12 cellular contexts compared by ENCODE assay signal in the genomic region with DNA sequence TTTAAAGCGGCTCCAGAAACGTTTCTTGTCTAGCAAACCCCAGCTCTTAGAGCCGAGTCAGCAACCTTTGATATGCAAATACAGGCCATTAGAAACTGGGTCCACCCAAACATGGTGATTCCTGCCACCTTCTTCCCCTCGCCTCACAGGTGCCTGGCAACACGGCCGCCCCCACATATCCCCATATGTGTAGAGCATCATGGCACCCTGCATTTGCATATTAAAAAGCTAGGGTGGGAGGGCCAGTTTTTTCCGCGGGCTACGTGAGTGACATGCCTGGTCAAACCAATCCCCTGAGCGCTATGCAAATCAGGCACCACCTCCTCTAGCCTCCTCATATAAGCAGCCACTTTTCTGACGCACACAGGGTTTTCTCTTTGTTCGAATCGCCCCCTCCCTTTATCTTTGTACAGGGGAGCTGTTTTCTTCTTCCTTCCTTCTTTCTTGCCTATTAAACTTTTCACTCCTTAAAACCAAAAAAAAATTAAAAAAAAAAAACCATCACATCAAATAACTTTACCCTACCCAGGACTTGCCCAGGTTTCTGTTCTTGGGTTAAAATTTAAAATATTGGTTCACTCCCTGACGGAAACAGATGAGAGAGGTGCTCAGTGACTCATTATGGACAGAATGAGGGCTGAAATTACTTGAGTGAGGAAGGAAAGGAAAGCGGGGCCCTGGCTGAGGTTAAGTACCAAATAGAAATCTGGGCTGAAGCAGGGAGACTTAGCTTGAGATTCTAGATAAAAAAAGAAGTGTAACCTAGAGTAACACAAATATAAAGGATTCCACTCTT. TPM values are rescaled to one million over a fixed set of nuclear protein-coding genes. Genes with fewer than 3 reads are reported as not detected.
DNase-seq lines count a peak whose midpoint lies in the region; ATAC-seq and TF ChIP-seq lines count a peak whose summit lies in the region.
"Had no signal": no experiment of that assay in that cellular context is flagged by ENCODE, and none has a peak within 500 bp of the region (broad histone marks: within the 10 kb centered on the region; RNA-seq: fewer than 3 reads in every experiment).

No MANE protein-coding gene starts in this region.

- POLR2A ChIA-PET in CD8-positive, alpha-beta T cell (lab: Charles Lee) = interaction anchor here (1.4 to 3.6 kb wide), 7 partner anchors 9 to 86 kb away, joined by 3 to 20 read pairs (median 4); partner anchors contain the start of gene STK17A
- POLR2A ChIA-PET in naive thymus-derived CD8-positive, alpha-beta T cell (lab: Charles Lee) = interaction anchor here (0.7 to 2.4 kb wide), 8 partner anchors 9 to 86 kb away, joined by 3 to 17 read pairs (median 6); partner anchors contain the start of gene STK17A

- no peak for TF ChIP-seq CTCF in CD8-positive, alpha-beta T cell (IDR thresholded peaks at IDR 0.05)
- no peak for TF ChIP-seq CTCF in prostate gland (IDR thresholded peaks at IDR 0.05)

- H3K27ac ChIP-seq in CD8-positive, alpha-beta T cell (ENCODE audit: low read depth, low read length) = peak overlapping the region; percentile 33
- no peak overlapping the region for H3K27ac ChIP-seq in prostate gland
- H3K27ac ChIP-seq: BLaER1 treated with 17β-estradiol and CSF1 and Interleukin-3, amounts not matched to agents 10 nM and 100 nM; testis had no signal

- H3K9me3 ChIP-seq in CD8-positive, alpha-beta T cell (ENCODE audit: low read length) = no peaks in the 10 kb centered on the region
- no peaks in the 10 kb centered on the region for H3K9me3 ChIP-seq in prostate gland
- H3K9me3 ChIP-seq: testis had no signal

- intact Hi-C loops in CD8-positive, alpha-beta T cell (cut with DNase I, micrococcal nuclease) = loop anchor here in 1 of 2 experiments (1.0 kb wide), 3 partner anchors 11 to 86 kb away; partner anchors contain the start of gene STK17A
- intact Hi-C loops in prostate gland (cut with DNase I) = no loop called here

- TF ChIP-seq POLR2A in prostate gland (IDR thresholded peaks at IDR 0.05) = no peak

- H3K27ac Mint-ChIP-seq in CD8-positive, alpha-beta T cell = peak overlapping the region; percentile 73
- peak overlapping the region; percentile 63 to 90 (median 88) for H3K27ac Mint-ChIP-seq in naive thymus-derived CD8-positive, alpha-beta T cell

- H3K4me3 ChIP-seq in CD8-positive, alpha-beta T cell (ENCODE audit: low read depth, low read length) = no peak overlapping the region
- no peak overlapping the region for H3K4me3 ChIP-seq in prostate gland
- H3K4me3 ChIP-seq: testis had no signal

- H3K36me3 Mint-ChIP-seq in CD8-positive, alpha-beta T cell = peaks cover 29% of the 10 kb centered on the region
- peaks cover 18 to 40% (median 21%) of the 10 kb centered on the region in 3 donors for H3K36me3 Mint-ChIP-seq in naive thymus-derived CD8-positive, alpha-beta T cell

- peaks cover 76% of the 10 kb centered on the region for H3K4me1 Mint-ChIP-seq in CD8-positive, alpha-beta T cell (ENCODE audit: low read depth)
- H3K4me1 Mint-ChIP-seq in naive thymus-derived CD8-positive, alpha-beta T cell = peaks cover 26 to 84% (median 76%) of the 10 kb centered on the region in 4 donors

- H3K27me3 ChIP-seq in CD8-positive, alpha-beta T cell (ENCODE audit: insufficient read depth, low read length) = no peaks in the 10 kb centered on the region
- no peaks in the 10 kb centered on the region for H3K27me3 ChIP-seq in prostate gland (replicated peaks; ENCODE audit: insufficient read depth)
- H3K27me3 ChIP-seq: BLaER1 treated with 17β-estradiol and CSF1 and Interleukin-3, amounts not matched to agents 10 nM and 100 nM; testis had no signal

- no peaks in the 10 kb centered on the region for H3K36me3 ChIP-seq in CD8-positive, alpha-beta T cell (ENCODE audit: insufficient read depth, low read length)
- no peaks in the 10 kb centered on the region for H3K36me3 ChIP-seq in prostate gland

- peak in 5 of 7 experiments; percentile 34 to 81 (median 61) for DNase-seq in CD8-positive, alpha-beta T cell
- DNase-seq in T follicular helper cell (ENCODE audit: low read depth) (peak; percentile 77), NCI-H510A (lab: John Stamatoyannopoulos, UW) (no peak), prostate gland (ENCODE audit: low spot score) (no peak)
- DNase-seq in activated naive CD4-positive, alpha-beta T cell treated with Interleukin-2 at 50 U/mL for 16 hours = peak; percentile 86
- peak in 8 of 10 donors; percentile 43 to 77 (median 55) for DNase-seq in naive thymus-derived CD8-positive, alpha-beta T cell
- DNase-seq: mammary epithelial cell, NCI-H1694 treated with DMSO at 0.1 percent for 48 hours, testis had no signal

- WGBS in prostate gland = 87% methylated on average over 15 of the region's 15 CpGs

- H3K4me3 Mint-ChIP-seq in CD8-positive, alpha-beta T cell = peak overlapping the region; percentile 66
- peak overlapping the region; percentile 47 to 81 (median 68) for H3K4me3 Mint-ChIP-seq in naive thymus-derived CD8-positive, alpha-beta T cell

- H3K4me1 ChIP-seq in CD8-positive, alpha-beta T cell (ENCODE audit: insufficient read depth, low read length) = peaks cover 40% of the 10 kb centered on the region
- H3K4me1 ChIP-seq in prostate gland (replicated peaks) = no peaks in the 10 kb centered on the region

- H3K9me3 Mint-ChIP-seq in CD8-positive, alpha-beta T cell = peaks cover 21% of the 10 kb centered on the region
- H3K9me3 Mint-ChIP-seq in naive thymus-derived CD8-positive, alpha-beta T cell = peaks cover 0 to 17% (median 5%) of the 10 kb centered on the region in 9 donors

- CTCF ChIA-PET in CD8-positive, alpha-beta T cell (lab: Charles Lee) = interaction anchor here (1.2 to 2.5 kb wide), 3 partner anchors 11 to 87 kb away, joined by 3 to 16 read pairs (median 7); partner anchors contain the start of gene STK17A

- peak; percentile 76 for ATAC-seq in CD8-positive, alpha-beta T cell
- peak; percentile 78 to 83 for ATAC-seq in naive thymus-derived CD8-positive, alpha-beta T cell
- ATAC-seq in GM19455 (IDR thresholded peaks at IDR 0.05; ENCODE audit: unreplicated experiment) (no peak), GM18868 (IDR thresholded peaks at IDR 0.05; ENCODE audit: unreplicated experiment) (no peak)

- no peaks in the 10 kb centered on the region for H3K27me3 Mint-ChIP-seq in CD8-positive, alpha-beta T cell (ENCODE audit: low read depth)
- H3K27me3 Mint-ChIP-seq in naive thymus-derived CD8-positive, alpha-beta T cell = no peaks in the 10 kb centered on the region

RNA-seq across cellular contexts. Expression of gene COA1, which starts 59.8 kb away (rescaled TPM):
- 10 to 100 TPM; 95.8 to 96.7 TPM for total RNA-seq in CD8-positive, alpha-beta T cell
- total RNA-seq in naive thymus-derived CD8-positive, alpha-beta T cell = 100 to 1,000 TPM; 215 to 219 TPM
- 100 to 1,000 TPM; 102 to 121 (median 104) TPM for polyA plus RNA-seq in naive thymus-derived CD8-positive, alpha-beta T cell
- total RNA-seq in prostate gland = 10 to 100 TPM; 47.9 to 57.5 TPM

Comparison
In these comparisons a context has a peak if more than half of its experiments do, and no peak if none do; other contexts are left out.
1. ATAC-seq: peak in CD8-positive, alpha-beta T cell (single experiment) and naive thymus-derived CD8-positive, alpha-beta T cell (2 of 2); none in GM19455 (single experiment) and GM18868 (single experiment).
2. DNase-seq: peak in CD8-positive, alpha-beta T cell (5 of 7), T follicular helper cell (single experiment), activated naive CD4-positive, alpha-beta T cell treated with Interleukin-2 at 50 U/mL for 16 hours (single experiment) and naive thymus-derived CD8-positive, alpha-beta T cell (8 of 10); none in NCI-H510A (single experiment) and prostate gland (single experiment).